8 cellular contexts compared by ENCODE assay signal in genomic region chrX:54044877-54045328, GRCh38. TPM values are rescaled to one million over a fixed set of nuclear protein-coding genes. Genes with fewer than 3 reads are reported as not detected.
A peak's percentile ranks its signal among the peaks of the same experiment; 100 is the strongest.
DNase-seq lines count a peak whose midpoint lies in the region; ATAC-seq, FAIRE-seq and TF ChIP-seq lines count a peak whose summit lies in the region.

No MANE protein-coding gene starts in this region.

- intact Hi-C loops in Calu3 (cut with micrococcal nuclease; ENCODE audit: unreplicated experiment), result loop anchor here (5.0 to 10.0 kb wide), 2 partner anchors 137 to 390 kb away; partner anchors contain the start of gene FAM120C
- intact Hi-C loops in HepG2 (cut with micrococcal nuclease; ENCODE audit: unreplicated experiment), result loop anchor here (10.0 kb wide), 2 partner anchors 50 to 140 kb away; partner anchors contain the start of gene FAM120C

- peak overlapping the region; percentile 93 for H3K4me3 Mint-ChIP-seq in Calu3 (ENCODE audit: low read depth, unreplicated experiment)
- H3K4me3 Mint-ChIP-seq in astrocyte (ENCODE audit: unreplicated experiment), result peak overlapping the region; percentile 86

- peak overlapping the region; percentile 55 for H3K4me3 ChIP-seq in HUES6 (ENCODE audit: low read depth, low read length)
- H3K4me3 ChIP-seq in astrocyte (ENCODE audit: insufficient read depth, low read depth, low read length), result peak overlapping the region; percentile 94
- peak overlapping the region; percentile 59 to 79 (median 79); a peak in 5 of 6 replicates for H3K4me3 ChIP-seq in HepG2 (replicated peaks in 1 of 3; ENCODE audit: insufficient read depth in 1 of 3, low read depth in 2 of 3, low read length in 3 of 3)
- peak overlapping the region; percentile 41 to 80 (median 60) for H3K4me3 ChIP-seq in tibial nerve

- TF ChIP-seq EP300 in HepG2 (IDR thresholded peaks at IDR 0.05; ENCODE audit: low read depth in 2 of 2, low read length in 2 of 2) (no peak), HepG2 (CRISPR knock-in tag; IDR thresholded peaks at IDR 0.05; ENCODE audit: borderline replicate concordance) (no peak), tibial nerve (IDR thresholded peaks at IDR 0.05) (no peak)

- H4K20me1 ChIP-seq in astrocyte (ENCODE audit: insufficient read depth, low read length), result no peaks in the 10 kb centered on the region
- no peaks in the 10 kb centered on the region for H4K20me1 ChIP-seq in HepG2 (ENCODE audit: insufficient read depth, low read length)

- H3K27me3 Mint-ChIP-seq in Calu3 (ENCODE audit: unreplicated experiment) (no peaks in the 10 kb centered on the region), astrocyte (ENCODE audit: low read depth, unreplicated experiment) (no peaks in the 10 kb centered on the region)

- no peak for TF ChIP-seq RAD21 in HepG2 (CRISPR knock-in tag; IDR thresholded peaks at IDR 0.05)

- ATAC-seq in HepG2, result peak; percentile 47
- ATAC-seq in HG03571 (IDR thresholded peaks at IDR 0.05; ENCODE audit: unreplicated experiment), result no peak

- FAIRE-seq in astrocyte (lab: Jason Lieb, UNC), result no peak
- peak; percentile 44 for FAIRE-seq in HepG2 (lab: Jason Lieb, UNC)
- no peak for FAIRE-seq in HTR-8/SVneo (lab: Jason Lieb, UNC)

- TSS peak; percentile 70 for BruUV-seq in Calu3 (replicated peaks; lab: Mats Ljungman, UMichigan)
- BruUV-seq in HepG2 (replicated peaks; lab: Mats Ljungman, UMichigan), result TSS peak; percentile 95

- TF ChIP-seq POLR2A in HepG2 (IDR thresholded peaks at IDR 0.05; ENCODE audit: insufficient read depth in 1 of 2, low read depth in 2 of 2, low read length in 2 of 2) (peak; percentile 37 to 68; a peak in 2 of 4 replicates), tibial nerve (IDR thresholded peaks at IDR 0.05) (no peak)

- H3K36me3 Mint-ChIP-seq in Calu3 (ENCODE audit: insufficient read depth, unreplicated experiment) (peaks cover 36% of the 10 kb centered on the region), astrocyte (ENCODE audit: low read depth, unreplicated experiment) (peaks cover 3% of the 10 kb centered on the region)

- TF ChIP-seq CTCF in Calu3 (IDR thresholded peaks at IDR 0.05; ENCODE audit: unreplicated experiment), result no peak
- TF ChIP-seq CTCF in astrocyte (IDR thresholded peaks at IDR 0.05; ENCODE audit: insufficient read depth, low read depth, low read length), result no peak
- no peak for TF ChIP-seq CTCF in HepG2 (CRISPR knock-in tag; IDR thresholded peaks at IDR 0.05)
- TF ChIP-seq CTCF in tibial nerve (IDR thresholded peaks at IDR 0.05), result no peak

- H3K27ac ChIP-seq in HUES6 (ENCODE audit: low read depth, low read length) (peak overlapping the region; percentile 58; the same call in 1 of the 2 replicates), astrocyte (ENCODE audit: low read depth, low read length) (peak overlapping the region; percentile 79), HepG2 (ENCODE audit: extremely low read length, insufficient read depth, low read length) (peak overlapping the region; percentile 99), tibial nerve (peak overlapping the region; percentile 65 to 97 (median 93))

- POLR2A ChIA-PET in HepG2 (lab: Yijun Ruan, JAX), result interaction anchor here (0.9 to 3.1 kb wide), 10 partner anchors 12 to 395 kb away, joined by 3 to 23 read pairs (median 4); partner anchors contain the start of genes FAM120C, HUWE1 and TSR2

- no peak for DNase-seq in Calu3
- DNase-seq in astrocyte (ENCODE audit: low read depth), result no peak
- DNase-seq in HepG2 (ENCODE audit: low spot score), result peak; percentile 84
- DNase-seq in tibial nerve (ENCODE audit: low spot score in 2 of 2), result no peak
- no peak for DNase-seq in HTR-8/SVneo (ENCODE audit: insufficient read length, low spot score)
- DNase-seq in kidney tubule cell (ENCODE audit: low spot score), result no peak

- peaks cover 8% of the 10 kb centered on the region; the same call in 1 of the 2 replicates for H3K9me3 ChIP-seq in HUES6 (ENCODE audit: control insufficient read depth, insufficient read depth, low read depth, low read length)
- H3K9me3 ChIP-seq in astrocyte (ENCODE audit: insufficient read depth, low read depth, low read length), result no peaks in the 10 kb centered on the region
- no peaks in the 10 kb centered on the region for H3K9me3 ChIP-seq in HepG2 (ENCODE audit: low read length)
- no peaks in the 10 kb centered on the region for H3K9me3 ChIP-seq in tibial nerve

- H3K27me3 ChIP-seq in HUES6 (ENCODE audit: control insufficient read depth, insufficient read depth, low read length), result no peaks in the 10 kb centered on the region
- no peaks in the 10 kb centered on the region for H3K27me3 ChIP-seq in astrocyte (ENCODE audit: insufficient read depth, low read length)
- H3K27me3 ChIP-seq in HepG2 (ENCODE audit: control insufficient read depth in 1 of 2, insufficient read depth in 2 of 2, low read length in 2 of 2), result no peaks in the 10 kb centered on the region
- H3K27me3 ChIP-seq in tibial nerve, result no peaks in the 10 kb centered on the region

- H3K36me3 ChIP-seq in HUES6 (ENCODE audit: control insufficient read depth, insufficient read depth, low read length) (peaks cover 17% of the 10 kb centered on the region), astrocyte (ENCODE audit: insufficient read depth, low read length) (no peaks in the 10 kb centered on the region), HepG2 (replicated peaks in 1 of 2; ENCODE audit: control insufficient read depth in 1 of 2, insufficient read depth in 2 of 2, low read length in 2 of 2) (peaks cover 0 to 4% of the 10 kb centered on the region in 2 experiments; a peak in 1 of 5 replicates), tibial nerve (peaks cover 0 to 12% (median 0%) of the 10 kb centered on the region in 3 donors)

- H3K4me1 Mint-ChIP-seq in Calu3 (ENCODE audit: low read depth, unreplicated experiment) (peaks cover 24% of the 10 kb centered on the region), astrocyte (ENCODE audit: low read depth, unreplicated experiment) (no peaks in the 10 kb centered on the region)

- peak overlapping the region; percentile 58 for H2AFZ ChIP-seq in astrocyte (ENCODE audit: low read depth, low read length)
- no peak overlapping the region for H2AFZ ChIP-seq in HepG2 (ENCODE audit: low read length)

- WGBS in HepG2 (ENCODE audit: low lambda C conversion rate), result 0% methylated on average over 1 of the region's 10 CpGs
- 13 to 44% methylated on average over 8 to 10 of the region's 10 CpGs for WGBS in tibial nerve, 2 donors

- CTCF ChIA-PET in Calu3 (lab: Charles Lee) (interaction anchor here (1.1 kb wide), 1 partner anchor 594 kb away, joined by 3 read pairs; no protein-coding TSS in a partner anchor), HepG2 (lab: Yijun Ruan, JAX; ENCODE audit: low intra/inter-chr PET ratio, low total read pairs) (no interaction called here)

- H3K4me1 ChIP-seq in HUES6 (ENCODE audit: control insufficient read depth, insufficient read depth, low read length) (peaks cover 21% of the 10 kb centered on the region), astrocyte (ENCODE audit: insufficient read depth, low read length) (peaks cover 4% of the 10 kb centered on the region), HepG2 (ENCODE audit: insufficient read depth, low read length) (peaks cover 53% of the 10 kb centered on the region), tibial nerve (peaks cover 0 to 15% (median 0%) of the 10 kb centered on the region in 4 donors)

- no peaks in the 10 kb centered on the region for H3K9me3 Mint-ChIP-seq in Calu3 (ENCODE audit: low read depth, unreplicated experiment)
- H3K9me3 Mint-ChIP-seq in astrocyte (ENCODE audit: unreplicated experiment), result no peaks in the 10 kb centered on the region

- in situ Hi-C loops in HepG2 (cut with HindIII; ENCODE audit: extremely low pct_ligation_motif_present, low pct_unique_long_range_greater_than_20kb), result loop anchor here (5.0 kb wide), 1 partner anchor 137 kb away; the partner anchor contains the start of gene FAM120C

- H3K9ac ChIP-seq in HUES6 (ENCODE audit: low read length), result peak overlapping the region; percentile 94
- H3K9ac ChIP-seq in astrocyte (ENCODE audit: low read length), result peak overlapping the region; percentile 98
- H3K9ac ChIP-seq in HepG2 (ENCODE audit: insufficient read depth, low read depth, low read length), result peak overlapping the region; percentile 91

- peaks cover 13% of the 10 kb centered on the region for H3K79me2 ChIP-seq in astrocyte (ENCODE audit: insufficient read depth, low read length)
- H3K79me2 ChIP-seq in HepG2 (ENCODE audit: insufficient read depth, low read length), result peaks cover 12% of the 10 kb centered on the region

- peak overlapping the region; percentile 97 for H3K4me2 ChIP-seq in astrocyte (ENCODE audit: low read length)
- peak overlapping the region; percentile 79 for H3K4me2 ChIP-seq in HepG2 (ENCODE audit: low read depth, low read length)

- peak overlapping the region; percentile 94 for H3K27ac Mint-ChIP-seq in Calu3 (ENCODE audit: unreplicated experiment)
- H3K27ac Mint-ChIP-seq in astrocyte (ENCODE audit: unreplicated experiment), result peak overlapping the region; percentile 96

TF ChIP-seq in HepG2, 621 proteins besides CTCF, POLR2A, EP300 and RAD21 (continues in another document):
- TF ChIP-seq CHD2 (IDR thresholded peaks at IDR 0.05; ENCODE audit: low read depth, low read length) (no peak), TSC22D2 (CRISPR knock-in tag; IDR thresholded peaks at IDR 0.05; ENCODE audit: borderline replicate concordance) (no peak)

RNA-seq across cellular contexts. Expression of gene PHF8, which starts 0.6 kb away (rescaled TPM):
- 32.3 and 36.1 TPM in 2 replicates for total RNA-seq in Calu3 (2022)
- 19.4 and 19.8 TPM in 2 replicates for total RNA-seq in astrocyte
- total RNA-seq in HepG2 (2016; rRNA removed; fragmentation: Illumina TruSeq; extraction: Trizol), result 15.5 and 22.0 TPM in 2 replicates
- total RNA-seq in HepG2 (2016; cell fraction: cytosol; rRNA removed; fragmentation: Illumina TruSeq; extraction: Trizol; ENCODE audit: low read depth), result 1.7 and 1.9 TPM in 2 replicates
- 14.9 and 22.4 TPM in 2 replicates for total RNA-seq in HepG2 (2016; cell fraction: insoluble cytoplasmic fraction; rRNA removed; fragmentation: Illumina TruSeq; extraction: Trizol)
- 4.2 and 5.3 TPM in 2 replicates for total RNA-seq in HepG2 (2016; cell fraction: membrane; rRNA removed; fragmentation: Illumina TruSeq; extraction: Trizol)
- total RNA-seq in HepG2 (2016; cell fraction: nucleus; rRNA removed; fragmentation: Illumina TruSeq; extraction: Trizol), result 26.0 and 28.6 TPM in 2 replicates
- 19.1 and 25.8 TPM in 2 replicates for polyA plus RNA-seq in HepG2 (2011; rRNA removed)
- 18.4 and 20.4 TPM in 2 replicates for polyA plus RNA-seq in HepG2 (2011; cell fraction: cytosol; rRNA removed)
- polyA plus RNA-seq in HepG2 (2011; cell fraction: nucleus; rRNA removed), result 67.2 and 108 TPM in 2 replicates
- polyA plus RNA-seq in HepG2 (2012), result 24.2 and 25.5 TPM in 2 replicates
- polyA plus RNA-seq in HepG2 (2016; cell fraction: cytosol; fragmentation: Illumina TruSeq; extraction: Trizol; ENCODE audit: low read depth), result 0.69 and 0.90 TPM in 2 replicates
- 10.3 and 12.6 TPM in 2 replicates for polyA plus RNA-seq in HepG2 (2016; cell fraction: insoluble cytoplasmic fraction; fragmentation: Illumina TruSeq; extraction: Trizol; ENCODE audit: low read depth)
- polyA plus RNA-seq in HepG2 (2016; cell fraction: membrane; fragmentation: Illumina TruSeq; extraction: Trizol; ENCODE audit: low read depth), result 2.3 and 2.6 TPM in 2 replicates
- 23.2 and 25.7 TPM in 2 replicates for polyA plus RNA-seq in HepG2 (2016; cell fraction: nucleus; fragmentation: Illumina TruSeq; extraction: Trizol; ENCODE audit: insufficient read depth, low read depth)
- polyA minus RNA-seq in HepG2 (2011; rRNA and poly(A)+ RNA removed; ENCODE audit: low replicate concordance), result 57.6 and 77.5 TPM in 2 replicates
- polyA minus RNA-seq in HepG2 (2011; cell fraction: cytosol; rRNA and poly(A)+ RNA removed), result 40.6 and 49.8 TPM in 2 replicates
- polyA minus RNA-seq in HepG2 (2011; cell fraction: nucleus; rRNA and poly(A)+ RNA removed), result 78.5 and 103 TPM in 2 replicates
- 10 to 100 TPM; 34.9 to 63.1 (median 60.5) TPM for total RNA-seq in tibial nerve

Comparison
In these comparisons a context has a peak if more than half of its experiments do, and no peak if none do; other contexts are left out.
1. POLR2A ChIP-seq: peak in HepG2 (2 of 2); none in tibial nerve (0 of 2).
2. Peak in every context shown above with its lines, with median percentiles within 50 percentile points of each other: H3K27ac ChIP-seq, H3K4me3 ChIP-seq and H3K9ac ChIP-seq.